8 cellular contexts compared by ENCODE assay signal in the genomic region with DNA sequence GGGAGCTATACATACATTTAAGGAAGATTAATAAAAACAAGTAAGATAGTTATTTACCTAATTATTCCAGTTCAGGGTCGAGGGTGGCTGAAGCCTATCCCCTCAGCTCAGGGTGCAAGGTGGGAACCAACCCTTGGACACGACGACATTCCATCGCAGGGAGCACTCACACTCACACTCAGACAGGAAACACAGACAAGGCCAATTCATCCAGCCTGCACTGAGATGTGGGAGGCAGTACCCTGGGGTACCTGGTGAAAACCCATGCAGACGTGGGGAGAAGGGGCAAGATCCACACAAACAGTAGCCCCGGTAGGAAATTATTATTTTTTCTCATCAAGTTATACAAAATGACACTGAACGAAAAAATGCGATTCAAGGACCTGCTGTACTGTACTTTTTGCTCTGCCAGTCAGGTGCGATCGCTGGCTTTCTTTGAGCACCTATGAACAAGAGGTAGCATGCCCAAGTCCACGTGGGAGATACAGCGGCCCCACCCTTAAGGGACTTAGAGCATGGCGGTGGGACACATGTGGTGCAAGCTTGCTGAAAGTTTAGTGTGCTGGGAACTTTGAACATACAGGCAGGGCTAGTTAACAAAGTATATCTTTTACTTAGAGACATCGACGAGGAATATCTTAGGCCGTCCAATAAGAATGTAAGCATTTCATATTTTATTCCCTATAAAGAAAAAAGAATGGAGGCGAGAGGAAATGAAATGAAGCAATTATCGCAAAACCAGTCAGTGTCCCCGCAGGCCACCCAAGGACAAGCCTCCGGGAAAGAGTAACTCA. TPM values are rescaled to one million over a fixed set of nuclear protein-coding genes. Genes with fewer than 3 reads are reported as not detected.
A peak's percentile ranks its signal among the peaks of the same experiment; 100 is the strongest.
DNase-seq lines count a peak whose midpoint lies in the region; ATAC-seq and TF ChIP-seq lines count a peak whose summit lies in the region.

No MANE protein-coding gene starts in this region.

- H3K4me1 ChIP-seq in ACC112 (ENCODE audit: control insufficient read depth, insufficient read depth, low read length, unreplicated experiment), result peaks cover 20% of the 10 kb centered on the region

- H3K4me1 Mint-ChIP-seq in activated CD4-positive, alpha-beta memory T cell treated with anti-CD3 and anti-CD28 coated beads for 36 hours (ENCODE audit: low read depth), result peaks cover 54% of the 10 kb centered on the region
- H3K4me1 Mint-ChIP-seq in nephron, result peaks cover 35% of the 10 kb centered on the region

- in situ Hi-C loops in GM13977 (cut with MboI; ENCODE audit: low pct_unique_long_range_greater_than_20kb, low sequenced_read_pairs, unreplicated experiment), result loop anchor here (25.0 kb wide), 1 partner anchor 446 kb away; no protein-coding TSS in a partner anchor

- peak overlapping the region; percentile 90 for H2AFZ ChIP-seq in ACC112 (ENCODE audit: low read length, unreplicated experiment)

- H3K27ac ChIP-seq in ACC112 (ENCODE audit: low read depth, low read length) (peak overlapping the region; percentile 47), epithelial cell of prostate (peak overlapping the region; percentile 98)

- H3K27ac Mint-ChIP-seq in activated CD4-positive, alpha-beta memory T cell treated with anti-CD3 and anti-CD28 coated beads for 36 hours, result peak overlapping the region; percentile 92
- peak overlapping the region; percentile 92 to 95 (median 95) for H3K27ac Mint-ChIP-seq in nephron

- H3K27me3 Mint-ChIP-seq in activated CD4-positive, alpha-beta memory T cell treated with anti-CD3 and anti-CD28 coated beads for 36 hours, result no peaks in the 10 kb centered on the region
- no peaks in the 10 kb centered on the region for H3K27me3 Mint-ChIP-seq in nephron (ENCODE audit: low read depth)

- H3K36me3 ChIP-seq in ACC112 (ENCODE audit: insufficient read depth, low read length), result peaks cover 34% of the 10 kb centered on the region

- H3K27me3 ChIP-seq in ACC112 (ENCODE audit: insufficient read depth, low read length), result no peaks in the 10 kb centered on the region

- DNase-seq in GM13977 (ENCODE audit: low spot score) (peak; percentile 54), NCI-H2196 treated with DMSO at 0.1 percent for 48 hours (lab: John Stamatoyannopoulos, UW; ENCODE audit: unreplicated experiment) (peak; percentile 26), epithelial cell of prostate (ENCODE audit: low read depth, low spot score) (peak; percentile 73), ureter (ENCODE audit: low spot score) (peak; percentile 75)
- peak; percentile 64 for DNase-seq in activated CD4-positive, alpha-beta memory T cell treated with anti-CD3 and anti-CD28 coated beads for 36 hours

- intact Hi-C loops in activated CD4-positive, alpha-beta memory T cell treated with anti-CD3 and anti-CD28 coated beads for 36 hours (cut with micrococcal nuclease), result loop anchor here (5.0 kb wide), 3 partner anchors 254 to 416 kb away; partner anchors contain the start of gene DYNC1I2

- H3K79me2 ChIP-seq in ACC112 (ENCODE audit: control insufficient read depth, insufficient read depth, low read length, unreplicated experiment), result peaks cover 58% of the 10 kb centered on the region

- CTCF ChIA-PET in activated CD4-positive, alpha-beta memory T cell treated with anti-CD3 and anti-CD28 coated beads for 36 hours (lab: Charles Lee), result interaction anchor here (0.9 to 3.2 kb wide), 5 partner anchors 11 to 503 kb away, joined by 3 to 13 read pairs (median 6); partner anchors contain the start of gene GORASP2

- H3K36me3 Mint-ChIP-seq in activated CD4-positive, alpha-beta memory T cell treated with anti-CD3 and anti-CD28 coated beads for 36 hours, result peaks cover 39% of the 10 kb centered on the region
- H3K36me3 Mint-ChIP-seq in nephron (ENCODE audit: low read depth), result peaks cover 32% of the 10 kb centered on the region

- peaks cover 18% of the 10 kb centered on the region for H3K9me3 Mint-ChIP-seq in activated CD4-positive, alpha-beta memory T cell treated with anti-CD3 and anti-CD28 coated beads for 36 hours
- H3K9me3 Mint-ChIP-seq in nephron, result peaks cover 4% of the 10 kb centered on the region

- no peak for TF ChIP-seq CTCF in GM13977 (IDR thresholded peaks at IDR 0.05; ENCODE audit: extremely low read depth, insufficient read depth, missing control alignments)
- no peak for TF ChIP-seq CTCF in nephron (IDR thresholded peaks at IDR 0.05; ENCODE audit: unreplicated experiment in 3 of 3)

- no peak for ATAC-seq in HG03460 (IDR thresholded peaks at IDR 0.05; ENCODE audit: unreplicated experiment)

- H3K4me3 Mint-ChIP-seq in activated CD4-positive, alpha-beta memory T cell treated with anti-CD3 and anti-CD28 coated beads for 36 hours, result peak overlapping the region; percentile 92
- H3K4me3 Mint-ChIP-seq in nephron, result peak overlapping the region; percentile 87 to 95 (median 91)

- POLR2A ChIA-PET in activated CD4-positive, alpha-beta memory T cell treated with anti-CD3 and anti-CD28 coated beads for 36 hours (lab: Charles Lee), result interaction anchor here (0.7 to 1.7 kb wide), 8 partner anchors 107 to 991 kb away, joined by 3 to 13 read pairs (median 4); partner anchors contain the start of gene GORASP2

- peak overlapping the region; percentile 86 for H3K4me3 ChIP-seq in ACC112 (ENCODE audit: low read depth, low read length)

RNA-seq across cellular contexts. Expression of gene METTL8, which starts 0.6 kb away (rescaled TPM):
- total RNA-seq in activated CD4-positive, alpha-beta memory T cell treated with anti-CD3 and anti-CD28 coated beads for 36 hours, result 10 to 100 TPM; 33.3 to 40.9 TPM
- 41.5 TPM for total RNA-seq in ureter

RNA-seq across cellular contexts. Expression of gene DCAF17, which starts 0.9 kb away (rescaled TPM):
- 10 to 100 TPM; 14.1 to 14.7 TPM for total RNA-seq in activated CD4-positive, alpha-beta memory T cell treated with anti-CD3 and anti-CD28 coated beads for 36 hours
- total RNA-seq in ureter, result 31.0 TPM
